ENCODE assay signal across 2 cellular contexts in genomic region chr2:10312437-10312957, GRCh38.
TF ChIP-seq lines count a peak whose summit lies in the region.

No MANE protein-coding gene starts in this region.

TF ChIP-seq in IMR-90, 13 proteins besides CTCF, POLR2A, EP300 and RAD21:
- no peak for TF ChIP-seq RCOR1 (IDR thresholded peaks at IDR 0.05; ENCODE audit: insufficient replicate concordance, low read length)
- no peak for TF ChIP-seq NFE2L2 (IDR thresholded peaks at IDR 0.05; ENCODE audit: low read depth, low read length)
- no peak for TF ChIP-seq SMC3 (IDR thresholded peaks at IDR 0.05; ENCODE audit: low read depth, low read length)
- TF ChIP-seq MAZ (IDR thresholded peaks at IDR 0.05; ENCODE audit: borderline replicate concordance, low read depth, low read length), result no peak
- TF ChIP-seq ELK1 (IDR thresholded peaks at IDR 0.05; ENCODE audit: borderline replicate concordance, low read depth, low read length), result no peak

TF ChIP-seq in H1, 55 proteins besides CTCF, POLR2A, EP300 and RAD21:
- TF ChIP-seq NANOG (IDR thresholded peaks at IDR 0.05; ENCODE audit: insufficient read depth, low read depth, low read length, poor library complexity, severe bottlenecking) (no peak), CHD2 (IDR thresholded peaks at IDR 0.05; ENCODE audit: low read length) (no peak), CBX8 (IDR thresholded peaks at IDR 0.05; ENCODE audit: borderline replicate concordance, low read depth, low read length) (no peak), SP4 (IDR thresholded peaks at IDR 0.05; ENCODE audit: low read length) (no peak)
